In the genomic region with DNA sequence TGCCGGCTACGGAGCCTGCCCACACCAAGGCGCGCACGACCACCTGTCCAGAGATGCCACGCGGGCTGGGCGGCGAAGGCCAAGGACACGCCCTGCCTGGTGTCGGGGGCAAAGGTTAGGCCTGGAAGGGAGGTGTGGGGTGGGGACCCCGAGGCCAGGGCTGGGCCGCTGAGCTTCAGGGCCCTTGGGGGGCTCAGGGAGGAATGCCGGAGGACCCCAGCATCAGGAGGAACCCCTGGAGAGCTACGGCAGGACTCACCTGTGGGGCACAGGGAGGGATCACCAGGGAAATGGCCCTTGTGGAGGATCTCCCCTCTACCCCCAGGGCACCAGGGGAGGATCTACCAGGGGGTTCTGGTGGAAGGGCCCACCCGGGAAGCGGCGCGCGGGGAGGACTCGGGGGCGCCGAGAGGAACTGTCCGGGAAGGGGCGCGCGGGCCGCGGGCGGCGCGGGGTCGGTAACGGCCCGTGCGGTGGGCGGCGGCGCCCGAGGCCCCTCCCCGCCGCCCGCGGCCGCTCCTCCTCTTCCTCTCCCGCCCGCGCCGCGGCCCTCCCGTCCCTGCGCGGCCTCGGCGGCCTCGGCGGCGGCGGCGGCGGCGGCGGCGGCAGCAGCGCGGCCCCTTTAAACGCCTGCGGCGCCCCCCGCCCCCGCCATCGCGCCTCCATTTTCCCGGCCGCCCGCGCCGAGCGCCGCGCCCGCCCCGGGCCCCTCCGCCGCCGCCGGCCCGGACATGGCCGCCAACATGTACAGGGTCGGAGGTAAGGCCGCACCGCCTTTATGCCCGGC, we compare ENCODE assay signal across 8 cellular contexts.
DNase-seq lines count a peak whose midpoint lies in the region; TF ChIP-seq lines count a peak whose summit lies in the region.

A gene (plus strand): TSS at position 523 of the 787 bp plus-strand sequence. CDS start 209 bp downstream, at position 732.

- no peak for TF ChIP-seq CTCF in cardiac fibroblast (IDR thresholded peaks at IDR 0.05; ENCODE audit: low read depth, low read length)

- DNase-seq in SKM-1 treated with dmso at 0.1 percent for 144 hours (lab: John Stamatoyannopoulos, UW; ENCODE audit: unreplicated experiment) (peak; percentile 7), SKM-1 (lab: John Stamatoyannopoulos, UW; ENCODE audit: unreplicated experiment) (no peak), HuH-7.5 (ENCODE audit: low spot score) (peak; percentile 74), T-helper 9 cell (peak; percentile 50), cardiac fibroblast (ENCODE audit: low read depth in 2 of 2) (peak in 1 of 2 donors; percentile 35), kidney glomerular epithelial cell (lab: John Stamatoyannopoulos, UW) (peak; percentile 3), medulla oblongata (ENCODE audit: extremely low spot score) (no peak)
- DNase-seq in stimulated activated CD4-positive, alpha-beta T cell treated with anti-CD3 and anti-CD28 coated beads, Interleukin-2, amount 100 ng/mL, for 4 hours (ENCODE audit: low read depth), result peak; percentile 45

- H3K4me3 ChIP-seq in cardiac fibroblast (replicated peaks in 1 of 2; ENCODE audit: low read depth in 2 of 2, low read length in 2 of 2), result peak within 1 kb of the TSS; percentile 76 to 85

Comparison
In these comparisons a context has a peak if more than half of its experiments do, and no peak if none do; other contexts are left out.
1. DNase-seq: peak in SKM-1 treated with dmso at 0.1 percent for 144 hours (single experiment), HuH-7.5 (single experiment), T-helper 9 cell (single experiment), kidney glomerular epithelial cell (single experiment) and stimulated activated CD4-positive, alpha-beta T cell treated with anti-CD3 and anti-CD28 coated beads, Interleukin-2, amount 100 ng/mL, for 4 hours (single experiment); none in SKM-1 (single experiment) and medulla oblongata (single experiment).